Comparison of ENCODE assay signal across 18 cellular contexts in genomic region chr2:74048147-74048546, GRCh38.
"Had no signal": no experiment of that assay in that cellular context is flagged by ENCODE, and none has a peak within 500 bp of the region (broad histone marks: within the 10 kb centered on the region; RNA-seq: fewer than 3 reads in every experiment).

No MANE protein-coding gene starts in this region.

- H3K4me3 ChIP-seq: adrenal gland, mucosa of descending colon, neural progenitor cell, psoas muscle, thyroid gland had no signal

- DNase-seq: activated naive CD4-positive, alpha-beta T cell treated with Interleukin-2 at 50 U/mL for 16 hours; adrenal gland; effector CD8-positive, alpha-beta T cell; foreskin fibroblast; mesenchymal stem cell; mucosa of descending colon; naive B cell; psoas muscle; stimulated activated CD4-positive, alpha-beta T cell treated with anti-CD3 and anti-CD28 coated beads, Interleukin-4, amount 100 ng/mL, for 1 hour; thyroid gland had no signal

- H3K27ac ChIP-seq: adrenal gland, neural progenitor cell, psoas muscle, thyroid gland had no signal

- H3K4me1 ChIP-seq: adrenal gland, psoas muscle, thyroid gland had no signal

- H3K27me3 Mint-ChIP-seq: dendritic cell treated with granulocyte-macrophage colony-stimulating factor and Interleukin-4, amounts not matched to agents 40 ng/mL and 50 ng/mL, for 4 days; naive B cell had no signal

- H3K9me3 ChIP-seq: adrenal gland, mucosa of descending colon, psoas muscle, thyroid gland had no signal

- H3K27ac Mint-ChIP-seq: neural progenitor cell had no signal

- FAIRE-seq: astrocyte, bronchial epithelial cell, endothelial cell of umbilical vein, urothelium cell line had no signal

- ATAC-seq: activated CD4-positive, CD25-positive, alpha-beta regulatory T cell treated with anti-CD3 and anti-CD28 coated beads, Interleukin-2, amount 50 U/mL, for 24 hours; mucosa of descending colon; psoas muscle; right cardiac atrium had no signal

- H3K9me3 Mint-ChIP-seq: dendritic cell treated with granulocyte-macrophage colony-stimulating factor and Interleukin-4, amounts not matched to agents 40 ng/mL and 50 ng/mL, for 4 days; naive B cell; neural progenitor cell had no signal

- H3K4me3 Mint-ChIP-seq: dendritic cell treated with granulocyte-macrophage colony-stimulating factor and Interleukin-4, amounts not matched to agents 40 ng/mL and 50 ng/mL, for 4 days; neural progenitor cell had no signal

- H3K27me3 ChIP-seq: adrenal gland, neural progenitor cell, thyroid gland had no signal

- H3K36me3 ChIP-seq: neural progenitor cell had no signal
